Comparison of ENCODE assay signal across 19 cellular contexts in the genomic region with DNA sequence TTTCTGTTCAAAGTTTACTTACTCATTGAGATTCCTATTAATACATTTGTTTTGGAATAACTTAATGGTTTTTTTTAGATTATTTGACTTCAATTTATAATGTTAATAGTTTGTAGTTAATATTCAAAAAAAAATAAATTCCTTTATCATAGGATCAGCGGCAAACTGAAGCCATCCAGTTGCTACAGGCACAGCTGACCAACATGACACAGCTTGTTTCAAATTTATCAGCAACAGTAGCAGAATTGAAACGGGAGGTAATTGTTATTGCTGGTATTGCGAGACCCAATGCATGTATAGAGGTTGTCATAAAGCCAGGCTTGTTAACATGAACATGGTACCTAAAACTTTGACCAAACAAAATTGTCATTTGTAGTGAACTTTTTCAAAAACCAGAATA. TPM values are rescaled to one million over a fixed set of nuclear protein-coding genes. Genes with fewer than 3 reads are reported as not detected.
DNase-seq lines count a peak whose midpoint lies in the region; ATAC-seq, FAIRE-seq and TF ChIP-seq lines count a peak whose summit lies in the region.
"Had no signal": no experiment of that assay in that cellular context is flagged by ENCODE, and none has a peak within 500 bp of the region (broad histone marks: within the 10 kb centered on the region; RNA-seq: fewer than 3 reads in every experiment).

No MANE protein-coding gene starts in this region.

- H3K27me3 ChIP-seq in K562 (ENCODE audit: control insufficient read depth in 2 of 2, insufficient read depth in 2 of 2, low read length in 2 of 2) (no peaks in the 10 kb centered on the region), foreskin keratinocyte (no peaks in the 10 kb centered on the region), WERI-Rb-1 (ENCODE audit: insufficient read depth, low read depth, severe bottlenecking) (no peaks in the 10 kb centered on the region)
- H3K27me3 ChIP-seq: BE2C had no signal

- H3K27ac ChIP-seq in RWPE1 (no peak overlapping the region), K562 (ENCODE audit: extremely low read depth, low read depth, low read length) (no peak overlapping the region; the same call in 2 of the 3 replicates), foreskin keratinocyte (no peak overlapping the region), WERI-Rb-1 (no peak overlapping the region)
- H3K27ac ChIP-seq: A549, C4-2B had no signal

- intact Hi-C loops in K562 (cut with micrococcal nuclease) = loop anchor here (2.0 kb wide), 1 partner anchor 41 kb away; no protein-coding TSS in a partner anchor

- WGBS in K562 (ENCODE audit: insufficient coverage, low coverage, missing lambda C conversion rate) = 68% methylated on average over 3 of the region's 3 CpGs

- POLR2A ChIA-PET in RWPE1 (lab: Yijun Ruan, JAX; ENCODE audit: low non-redundant PET) = no interaction called here
- POLR2A ChIA-PET in K562 (lab: Yijun Ruan, JAX) = no interaction called here

- DNase-seq in RWPE1 (ENCODE audit: low spot score) = peak; percentile 44
- DNase-seq in K562 (ENCODE audit: extremely low read depth in 1 of 4, low spot score in 3 of 4) = peak in 1 of 4 experiments; percentile 24
- peak; percentile 42 to 65 for DNase-seq in foreskin keratinocyte
- DNase-seq in foreskin fibroblast = no peak
- DNase-seq in WERI-Rb-1 = no peak
- no peak for DNase-seq in NCI-H748 treated with DMSO at 0.1 percent for 48 hours (lab: John Stamatoyannopoulos, UW)
- DNase-seq: BE2C; CD4-positive, alpha-beta memory T cell; DMS79; HCEC 1CT; HFFc6 had no signal

- TF ChIP-seq RAD21 in K562 (CRISPR knock-in tag; conservative IDR thresholded peaks at IDR 0.05 in 1 of 2, IDR thresholded peaks at IDR 0.05 in 1 of 2) = no peak

- no peak for TF ChIP-seq POLR2A in K562 (conservative IDR thresholded peaks at IDR 0.05)

- H2AFZ ChIP-seq in K562 (ENCODE audit: low read depth, low read length) = no peak overlapping the region

- peaks cover 3% of the 10 kb centered on the region in 2 experiments; a peak in 2 of 5 replicates for H3K4me1 ChIP-seq in K562 (replicated peaks in 1 of 2; ENCODE audit: control insufficient read depth in 2 of 2, insufficient read depth in 2 of 2, low read length in 2 of 2)
- H3K4me1 ChIP-seq in foreskin keratinocyte = peaks cover 7% of the 10 kb centered on the region
- H3K4me1 ChIP-seq: A549, BE2C had no signal

- no peaks in the 10 kb centered on the region for H4K20me1 ChIP-seq in K562 (replicated peaks; ENCODE audit: control insufficient read depth, insufficient read depth, low read length)

- H3K9me3 ChIP-seq in K562 (replicated peaks; ENCODE audit: control insufficient read depth, insufficient read depth, low read depth, low read length) (no peaks in the 10 kb centered on the region), WERI-Rb-1 (ENCODE audit: severe bottlenecking) (peaks cover 3% of the 10 kb centered on the region)
- H3K9me3 ChIP-seq: A549, BE2C had no signal

- no peak for TF ChIP-seq EP300 in K562 (IDR thresholded peaks at IDR 0.05; ENCODE audit: low read length)

- TF ChIP-seq CTCF in RWPE1 (conservative IDR thresholded peaks at IDR 0.05; ENCODE audit: low read depth) (no peak), K562 (IDR thresholded peaks at IDR 0.05 in 2 of 3, conservative IDR thresholded peaks at IDR 0.05 in 1 of 3; ENCODE audit: insufficient read depth in 2 of 3, low read depth in 1 of 3, low read length in 3 of 3) (no peak), foreskin keratinocyte (conservative IDR thresholded peaks at IDR 0.05) (no peak), foreskin fibroblast (IDR thresholded peaks at IDR 0.05; ENCODE audit: low read depth, low read length) (no peak), WERI-Rb-1 (IDR thresholded peaks at IDR 0.05; ENCODE audit: low read depth, low read length) (no peak)

- H3K9ac ChIP-seq in K562 (ENCODE audit: insufficient read depth in 1 of 2, low read depth in 2 of 2, low read length in 2 of 2) = no peak overlapping the region

- H3K9me1 ChIP-seq in K562 (ENCODE audit: control insufficient read depth, insufficient read depth, low read length) = no peaks in the 10 kb centered on the region

- FAIRE-seq in K562 (lab: Jason Lieb, UNC) = no peak
- FAIRE-seq: A549, GM12878, HepG2, HTR-8/SVneo had no signal

- no peaks in the 10 kb centered on the region for H3K79me2 ChIP-seq in K562 (ENCODE audit: control insufficient read depth, insufficient read depth, low read length)

- ATAC-seq in K562 (peak; percentile 54), foreskin keratinocyte (peak; percentile 40)
- ATAC-seq: A549, GM12878, HepG2 had no signal

- CTCF ChIA-PET in RWPE1 (lab: Yijun Ruan, JAX) = no interaction called here
- CTCF ChIA-PET in K562 (lab: Yijun Ruan, JAX; ENCODE audit: low intra/inter-chr PET ratio) = interaction anchor here (0.5 kb wide), 1 partner anchor 119 kb away, joined by 3 read pairs; no protein-coding TSS in a partner anchor

- H3K36me3 ChIP-seq in K562 (ENCODE audit: control insufficient read depth, insufficient read depth, low read length) (peaks cover 34% of the 10 kb centered on the region), WERI-Rb-1 (peaks cover 37% of the 10 kb centered on the region)

- no peak overlapping the region for H3K4me2 ChIP-seq in K562 (ENCODE audit: insufficient read depth, low read length)
- H3K4me2 ChIP-seq: A549 had no signal

- BruUV-seq in K562 (replicated peaks; lab: Mats Ljungman, UMichigan) = no TSS peak

- in situ Hi-C loops in K562 (cut with MboI) = no loop called here

- H3K4me3 ChIP-seq in K562 = no peak overlapping the region
- H3K4me3 ChIP-seq in foreskin fibroblast (ENCODE audit: low read depth in 1 of 2, low read length in 2 of 2) = no peak overlapping the region
- no peak overlapping the region for H3K4me3 ChIP-seq in WERI-Rb-1 (ENCODE audit: low read depth, low read length)
- H3K4me3 ChIP-seq: A549, GM12878 had no signal

TF ChIP-seq in K562, 482 proteins besides CTCF, POLR2A, EP300 and RAD21 (continues in another document):
- peak; percentile 21; the same call in 1 of the 2 replicates for TF ChIP-seq RFX1 (IDR thresholded peaks at IDR 0.05)
- TF ChIP-seq ESRRB (CRISPR knock-in tag; IDR thresholded peaks at IDR 0.05; ENCODE audit: borderline replicate concordance) = no peak
- no peak for TF ChIP-seq MCM5 (IDR thresholded peaks at IDR 0.05; ENCODE audit: low read depth)
- no peak for TF ChIP-seq RBM39 (optimal IDR thresholded peaks at IDR 0.05; ENCODE audit: low read depth, low read length)
- TF ChIP-seq ZNF316 (IDR thresholded peaks at IDR 0.05) = peak; percentile 36; the same call in 1 of the 2 replicates
- no peak for TF ChIP-seq NR1H2 (CRISPR knock-in tag; IDR thresholded peaks at IDR 0.05)
- TF ChIP-seq RBFOX2 (IDR thresholded peaks at IDR 0.05; ENCODE audit: low read depth, low read length) = no peak
- TF ChIP-seq MYBL2 (IDR thresholded peaks at IDR 0.05; ENCODE audit: low read depth) = peak; percentile 85
- TF ChIP-seq MYBL2 (CRISPR knock-in tag; IDR thresholded peaks at IDR 0.05; ENCODE audit: borderline replicate concordance) = no peak
- TF ChIP-seq CEBPB (tag; IDR thresholded peaks at IDR 0.05) = no peak
- no peak for TF ChIP-seq ZNF780A (CRISPR knock-in tag; IDR thresholded peaks at IDR 0.05)
- TF ChIP-seq, protein P1, sequence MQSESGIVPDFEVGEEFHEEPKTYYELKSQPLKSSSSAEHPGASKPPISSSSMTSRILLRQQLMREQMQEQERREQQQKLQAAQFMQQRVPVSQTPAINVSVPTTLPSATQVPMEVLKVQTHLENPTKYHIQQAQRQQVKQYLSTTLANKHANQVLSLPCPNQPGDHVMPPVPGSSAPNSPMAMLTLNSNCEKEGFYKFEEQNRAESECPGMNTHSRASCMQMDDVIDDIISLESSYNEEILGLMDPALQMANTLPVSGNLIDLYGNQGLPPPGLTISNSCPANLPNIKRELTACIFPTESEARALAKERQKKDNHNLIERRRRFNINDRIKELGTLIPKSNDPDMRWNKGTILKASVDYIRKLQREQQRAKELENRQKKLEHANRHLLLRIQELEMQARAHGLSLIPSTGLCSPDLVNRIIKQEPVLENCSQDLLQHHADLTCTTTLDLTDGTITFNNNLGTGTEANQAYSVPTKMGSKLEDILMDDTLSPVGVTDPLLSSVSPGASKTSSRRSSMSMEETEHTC (IDR thresholded peaks at IDR 0.05) = no peak
- TF ChIP-seq HINFP (tag; conservative IDR thresholded peaks at IDR 0.05; ENCODE audit: low read depth) = no peak
- TF ChIP-seq RBM14 (IDR thresholded peaks at IDR 0.05; ENCODE audit: borderline replicate concordance, insufficient read depth, low read depth, low read length) = no peak
- no peak for TF ChIP-seq DMBX1 (CRISPR knock-in tag; IDR thresholded peaks at IDR 0.05; ENCODE audit: borderline replicate concordance)

RNA-seq across cellular contexts. Expression of gene FASLG, which starts 59.0 kb away (rescaled TPM):
- total RNA-seq in K562 (2011; cell fraction: chromatin; rRNA removed; ENCODE audit: low replicate concordance) = not detected in 2 replicates
- not detected in 2 replicates for total RNA-seq in K562 (2011; cell fraction: nucleolus; rRNA removed)
- total RNA-seq in K562 (2011; cell fraction: nucleoplasm; rRNA removed) = not detected in 2 replicates
- not detected in 2 replicates for total RNA-seq in K562 (2014; rRNA removed)
- total RNA-seq in K562 (2014; rRNA removed; fragmentation: Illumina TruSeq; extraction: Trizol) = not detected in 2 replicates
- not detected in 2 replicates for total RNA-seq in K562 (2015; rRNA removed; fragmentation: Illumina TruSeq; extraction: Trizol)
- total RNA-seq in K562 (2021) = not detected in 2 replicates
- 0.05 TPM in 1 of 2 replicates, not detected in the other for polyA plus RNA-seq in K562 (2011; rRNA removed)
- polyA plus RNA-seq in K562 (2011; cell fraction: cytosol; rRNA removed) = not detected in 2 replicates
- polyA plus RNA-seq in K562 (2011; cell fraction: nucleus; rRNA removed) = not detected in 2 replicates
- polyA plus RNA-seq in K562 (2012) = 0.04 TPM in 1 of 2 replicates, not detected in the other
- not detected in 2 replicates for polyA plus RNA-seq in K562 (2014; fragmentation: Illumina TruSeq; extraction: Trizol)
- not detected for polyA plus RNA-seq in K562 (2014; fragmentation: Nextera tagmentation; extraction: Ambion mirVana)
- not detected in 2 replicates for polyA plus RNA-seq in K562 (2014; rRNA removed)
- polyA minus RNA-seq in K562 (2011; rRNA and poly(A)+ RNA removed) = not detected in 2 replicates
- polyA minus RNA-seq in K562 (2011; cell fraction: cytosol; rRNA and poly(A)+ RNA removed) = not detected in 2 replicates
- polyA minus RNA-seq in K562 (2011; cell fraction: nucleus; rRNA and poly(A)+ RNA removed) = not detected in 2 replicates
- not detected in 2 replicates for total RNA-seq in foreskin keratinocyte
- not detected in 2 replicates for polyA plus RNA-seq in foreskin keratinocyte
- total RNA-seq: G401, H4, HepG2, HFFc6 had no signal
- polyA plus RNA-seq: A549, AG04450 had no signal

Comparison
In these comparisons a context has a peak if more than half of its experiments do, and no peak if none do; other contexts are left out.
1. DNase-seq: peak in RWPE1 (single experiment) and foreskin keratinocyte (2 of 2); none in foreskin fibroblast (0 of 2), WERI-Rb-1 (single experiment) and NCI-H748 treated with DMSO at 0.1 percent for 48 hours (single experiment).